Comparison of ENCODE assay signal across 8 cellular contexts in genomic region chrX:40580537-40581332, GRCh38. TPM values are rescaled to one million over a fixed set of nuclear protein-coding genes. Genes with fewer than 3 reads are reported as not detected.
DNase-seq lines count a peak whose midpoint lies in the region; ATAC-seq and TF ChIP-seq lines count a peak whose summit lies in the region.

TSS of gene ATP6AP2 (plus strand) at chrX:40580970. CDS start at chrX:40581066, 96 bp downstream.

- peak within 1 kb of the TSS; percentile 96 for H3K27ac Mint-ChIP-seq in activated CD4-positive, alpha-beta T cell treated with anti-CD3 and anti-CD28 coated beads, Interleukin-2, amount 10 ng/mL, durations not matched to agents 7 days and 5 days

- H3K9me3 Mint-ChIP-seq in activated CD4-positive, alpha-beta T cell treated with anti-CD3 and anti-CD28 coated beads, Interleukin-2, amount 10 ng/mL, durations not matched to agents 7 days and 5 days = no peaks in the 10 kb centered on the region

- DNase-seq in BJ (ENCODE audit: low read depth) (peak; percentile 66), NCI-H526 treated with DMSO at 0.1 percent for 48 hours (lab: John Stamatoyannopoulos, UW) (peak; percentile 96), cortex of kidney (lab: John Stamatoyannopoulos, UW) (peak; percentile 12), left colon (peak; percentile 93 to 95)
- peak; percentile 93 for DNase-seq in activated CD4-positive, alpha-beta T cell treated with anti-CD3 and anti-CD28 coated beads, Interleukin-2, amount 10 ng/mL, durations not matched to agents 7 days and 5 days
- DNase-seq in stimulated activated CD4-positive, alpha-beta T cell treated with anti-CD3 and anti-CD28 coated beads, Interleukin-1b, Interleukin-23, amount 100 ng/mL, for 48 hours = peak; percentile 93

- POLR2A ChIA-PET in BJ (lab: Charles Lee) = interaction anchor here (0.6 kb wide), 1 partner anchor 429 kb away, joined by 3 read pairs; no protein-coding TSS in a partner anchor
- POLR2A ChIA-PET in activated CD4-positive, alpha-beta T cell treated with anti-CD3 and anti-CD28 coated beads, Interleukin-2, amount 10 ng/mL, durations not matched to agents 7 days and 5 days (lab: Charles Lee) = no interaction called here

- H3K36me3 Mint-ChIP-seq in activated CD4-positive, alpha-beta T cell treated with anti-CD3 and anti-CD28 coated beads, Interleukin-2, amount 10 ng/mL, durations not matched to agents 7 days and 5 days (ENCODE audit: low read depth) = peaks cover 3% of the 10 kb centered on the region

- no peak for TF ChIP-seq CTCF in BJ (IDR thresholded peaks at IDR 0.05; ENCODE audit: insufficient read depth, low read depth, low read length)

- H3K36me3 ChIP-seq in BJ (ENCODE audit: control insufficient read depth, insufficient read depth, low read length) = no peaks in the 10 kb centered on the region

- peak within 1 kb of the TSS; percentile 89 for H3K4me3 Mint-ChIP-seq in activated CD4-positive, alpha-beta T cell treated with anti-CD3 and anti-CD28 coated beads, Interleukin-2, amount 10 ng/mL, durations not matched to agents 7 days and 5 days

- ATAC-seq in GM19324 (IDR thresholded peaks at IDR 0.05; ENCODE audit: low FRiP score, unreplicated experiment) (peak; percentile 95), HG03469 (IDR thresholded peaks at IDR 0.05; ENCODE audit: unreplicated experiment) (peak; percentile 95), left colon (peak; percentile 97)

- H3K4me3 ChIP-seq in BJ (ENCODE audit: low read depth, low read length) = peak within 1 kb of the TSS; percentile 60

- CTCF ChIA-PET in BJ (lab: Yijun Ruan, JAX) = no interaction called here
- CTCF ChIA-PET in activated CD4-positive, alpha-beta T cell treated with anti-CD3 and anti-CD28 coated beads, Interleukin-2, amount 10 ng/mL, durations not matched to agents 7 days and 5 days (lab: Charles Lee) = no interaction called here

- no peaks in the 10 kb centered on the region for H3K27me3 ChIP-seq in BJ (ENCODE audit: control insufficient read depth, insufficient read depth, low read length)

- peaks cover 24% of the 10 kb centered on the region for H3K4me1 Mint-ChIP-seq in activated CD4-positive, alpha-beta T cell treated with anti-CD3 and anti-CD28 coated beads, Interleukin-2, amount 10 ng/mL, durations not matched to agents 7 days and 5 days

- intact Hi-C loops in left colon (cut with DNase I, micrococcal nuclease) = no loop called here

- H3K27me3 Mint-ChIP-seq in activated CD4-positive, alpha-beta T cell treated with anti-CD3 and anti-CD28 coated beads, Interleukin-2, amount 10 ng/mL, durations not matched to agents 7 days and 5 days = no peaks in the 10 kb centered on the region

RNA-seq across cellular contexts. Expression of gene ATP6AP2, which starts in this region (rescaled TPM):
- polyA plus RNA-seq in BJ (2011; rRNA removed) = 297 and 390 TPM in 2 replicates
- 56.8 and 67.1 TPM in 2 replicates for polyA minus RNA-seq in BJ (2011; rRNA and poly(A)+ RNA removed)
- total RNA-seq in activated CD4-positive, alpha-beta T cell treated with anti-CD3 and anti-CD28 coated beads, Interleukin-2, amount 10 ng/mL, durations not matched to agents 7 days and 5 days = 10 to 100 TPM; 72.3 to 76.5 TPM
- total RNA-seq in left colon = 10 to 100 TPM; 74.0 to 88.1 TPM

Comparison
In these comparisons a context has a peak if more than half of its experiments do, and no peak if none do; other contexts are left out.
1. Peak in every context shown above with its lines: DNase-seq, ATAC-seq and H3K4me3 ChIP-seq.
2. DNase-seq: peak in every context shown above with its lines; median percentile 96 in NCI-H526 treated with DMSO at 0.1 percent for 48 hours; 94 in left colon; 93 in activated CD4-positive, alpha-beta T cell treated with anti-CD3 and anti-CD28 coated beads, Interleukin-2, amount 10 ng/mL, durations not matched to agents 7 days and 5 days; 93 in stimulated activated CD4-positive, alpha-beta T cell treated with anti-CD3 and anti-CD28 coated beads, Interleukin-1b, Interleukin-23, amount 100 ng/mL, for 48 hours; 66 in BJ; 12 in cortex of kidney.